In the genomic region with DNA sequence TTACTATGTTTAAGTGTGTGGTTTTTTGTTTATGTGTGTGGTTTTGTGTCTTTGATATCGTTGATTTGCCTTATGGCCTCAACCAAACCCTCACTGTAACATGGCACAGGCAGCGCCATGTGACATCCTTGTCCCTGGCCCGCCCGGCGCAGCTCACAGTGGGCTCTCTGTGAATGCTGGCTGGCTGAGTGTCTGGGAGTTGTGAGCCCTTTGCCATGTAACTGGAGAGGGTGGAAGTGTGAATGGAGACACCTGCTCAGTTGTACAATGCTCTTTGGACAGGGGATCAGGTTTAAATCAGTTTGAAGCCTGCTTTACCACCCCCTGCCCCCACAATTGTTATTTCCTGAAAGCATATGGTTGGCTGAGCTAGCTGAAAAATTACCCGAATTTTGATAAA, we compare ENCODE assay signal across 1 cellular context.
TF ChIP-seq lines count a peak whose summit lies in the region.

No MANE protein-coding gene starts in this region.

TF ChIP-seq in HepG2, 621 proteins besides CTCF, POLR2A, EP300 and RAD21 (continued from another document):
- TF ChIP-seq ZNF687 (CRISPR knock-in tag; IDR thresholded peaks at IDR 0.05) (peak; percentile 31), ZNF605 (CRISPR knock-in tag; IDR thresholded peaks at IDR 0.05) (peak; percentile 72; the same call in 1 of the 2 replicates), EED (CRISPR knock-in tag; IDR thresholded peaks at IDR 0.05) (0 out of 2 replicates have a peak, but pooled peaks have one; percentile 15), CBX1 (IDR thresholded peaks at IDR 0.05; ENCODE audit: low read depth) (peak; percentile 7), NRL (CRISPR knock-in tag; IDR thresholded peaks at IDR 0.05; ENCODE audit: borderline replicate concordance) (0 out of 2 replicates have a peak, but pooled peaks have one; percentile 27), SMAD9 (CRISPR knock-in tag; IDR thresholded peaks at IDR 0.05) (no peak), IKZF5 (CRISPR knock-in tag; IDR thresholded peaks at IDR 0.05) (0 out of 2 replicates have a peak, but pooled peaks have one; percentile 2), SOX5 (CRISPR knock-in tag; IDR thresholded peaks at IDR 0.05; ENCODE audit: borderline replicate concordance) (no peak), CBX5 (CRISPR knock-in tag; IDR thresholded peaks at IDR 0.05; ENCODE audit: borderline replicate concordance) (no peak), ZNF674 (CRISPR knock-in tag; IDR thresholded peaks at IDR 0.05; ENCODE audit: low read depth) (0 out of 2 replicates have a peak, but pooled peaks have one; percentile 57)
- TF ChIP-seq, protein P1, sequence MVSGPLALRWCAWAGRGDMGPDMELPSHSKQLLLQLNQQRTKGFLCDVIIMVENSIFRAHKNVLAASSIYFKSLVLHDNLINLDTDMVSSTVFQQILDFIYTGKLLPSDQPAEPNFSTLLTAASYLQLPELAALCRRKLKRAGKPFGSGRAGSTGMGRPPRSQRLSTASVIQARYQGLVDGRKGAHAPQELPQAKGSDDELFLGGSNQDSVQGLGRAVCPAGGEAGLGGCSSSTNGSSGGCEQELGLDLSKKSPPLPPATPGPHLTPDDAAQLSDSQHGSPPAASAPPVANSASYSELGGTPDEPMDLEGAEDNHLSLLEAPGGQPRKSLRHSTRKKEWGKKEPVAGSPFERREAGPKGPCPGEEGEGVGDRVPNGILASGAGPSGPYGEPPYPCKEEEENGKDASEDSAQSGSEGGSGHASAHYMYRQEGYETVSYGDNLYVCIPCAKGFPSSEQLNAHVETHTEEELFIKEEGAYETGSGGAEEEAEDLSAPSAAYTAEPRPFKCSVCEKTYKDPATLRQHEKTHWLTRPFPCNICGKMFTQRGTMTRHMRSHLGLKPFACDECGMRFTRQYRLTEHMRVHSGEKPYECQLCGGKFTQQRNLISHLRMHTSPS (CRISPR knock-in tag; IDR thresholded peaks at IDR 0.05; ENCODE audit: low read depth) = no peak
- TF ChIP-seq, protein P2, sequence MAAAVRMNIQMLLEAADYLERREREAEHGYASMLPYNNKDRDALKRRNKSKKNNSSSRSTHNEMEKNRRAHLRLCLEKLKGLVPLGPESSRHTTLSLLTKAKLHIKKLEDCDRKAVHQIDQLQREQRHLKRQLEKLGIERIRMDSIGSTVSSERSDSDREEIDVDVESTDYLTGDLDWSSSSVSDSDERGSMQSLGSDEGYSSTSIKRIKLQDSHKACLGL (CRISPR knock-in tag; IDR thresholded peaks at IDR 0.05) = 0 out of 2 replicates have a peak, but pooled peaks have one; percentile 29
- TF ChIP-seq, protein P3, sequence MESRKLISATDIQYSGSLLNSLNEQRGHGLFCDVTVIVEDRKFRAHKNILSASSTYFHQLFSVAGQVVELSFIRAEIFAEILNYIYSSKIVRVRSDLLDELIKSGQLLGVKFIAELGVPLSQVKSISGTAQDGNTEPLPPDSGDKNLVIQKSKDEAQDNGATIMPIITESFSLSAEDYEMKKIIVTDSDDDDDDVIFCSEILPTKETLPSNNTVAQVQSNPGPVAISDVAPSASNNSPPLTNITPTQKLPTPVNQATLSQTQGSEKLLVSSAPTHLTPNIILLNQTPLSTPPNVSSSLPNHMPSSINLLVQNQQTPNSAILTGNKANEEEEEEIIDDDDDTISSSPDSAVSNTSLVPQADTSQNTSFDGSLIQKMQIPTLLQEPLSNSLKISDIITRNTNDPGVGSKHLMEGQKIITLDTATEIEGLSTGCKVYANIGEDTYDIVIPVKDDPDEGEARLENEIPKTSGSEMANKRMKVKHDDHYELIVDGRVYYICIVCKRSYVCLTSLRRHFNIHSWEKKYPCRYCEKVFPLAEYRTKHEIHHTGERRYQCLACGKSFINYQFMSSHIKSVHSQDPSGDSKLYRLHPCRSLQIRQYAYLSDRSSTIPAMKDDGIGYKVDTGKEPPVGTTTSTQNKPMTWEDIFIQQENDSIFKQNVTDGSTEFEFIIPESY (CRISPR knock-in tag; IDR thresholded peaks at IDR 0.05) = 0 out of 2 replicates have a peak, but pooled peaks have one; percentile 16
- TF ChIP-seq, protein P4, sequence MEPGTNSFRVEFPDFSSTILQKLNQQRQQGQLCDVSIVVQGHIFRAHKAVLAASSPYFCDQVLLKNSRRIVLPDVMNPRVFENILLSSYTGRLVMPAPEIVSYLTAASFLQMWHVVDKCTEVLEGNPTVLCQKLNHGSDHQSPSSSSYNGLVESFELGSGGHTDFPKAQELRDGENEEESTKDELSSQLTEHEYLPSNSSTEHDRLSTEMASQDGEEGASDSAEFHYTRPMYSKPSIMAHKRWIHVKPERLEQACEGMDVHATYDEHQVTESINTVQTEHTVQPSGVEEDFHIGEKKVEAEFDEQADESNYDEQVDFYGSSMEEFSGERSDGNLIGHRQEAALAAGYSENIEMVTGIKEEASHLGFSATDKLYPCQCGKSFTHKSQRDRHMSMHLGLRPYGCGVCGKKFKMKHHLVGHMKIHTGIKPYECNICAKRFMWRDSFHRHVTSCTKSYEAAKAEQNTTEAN (CRISPR knock-in tag; conservative IDR thresholded peaks at IDR 0.05) = 0 out of 2 replicates have a peak, but pooled peaks have one; percentile 10
